In genomic region chr1:19067187-19067911, GRCh38 we compare ENCODE assay signal across 1 cellular context.
A peak's percentile ranks its signal among the peaks of the same experiment; 100 is the strongest.
TF ChIP-seq lines count a peak whose summit lies in the region.

No MANE protein-coding gene starts in this region.

TF ChIP-seq in HEK293, 187 proteins besides CTCF, POLR2A, EP300 and RAD21 (continued from another document):
- TF ChIP-seq ZSCAN5A (tag by site-specific recombination; IDR thresholded peaks at IDR 0.05) (no peak), ZNF677 (tag by site-specific recombination; IDR thresholded peaks at IDR 0.05) (no peak), HOXC10 (CRISPR knock-in tag; IDR thresholded peaks at IDR 0.05) (no peak), ZBTB8A (tag by site-specific recombination; IDR thresholded peaks at IDR 0.05) (peak; percentile 64; the same call in 1 of the 2 replicates), YY1 (tag by site-specific recombination; IDR thresholded peaks at IDR 0.05) (no peak), PRDM10 (tag by site-specific recombination; IDR thresholded peaks at IDR 0.05) (0 out of 2 replicates have a peak, but pooled peaks have one; percentile 7), ZNF155 (tag by site-specific recombination; IDR thresholded peaks at IDR 0.05) (no peak), ZNF548 (tag by site-specific recombination; IDR thresholded peaks at IDR 0.05) (peak; percentile 83; the same call in 1 of the 2 replicates), ZBTB1 (tag by site-specific recombination; IDR thresholded peaks at IDR 0.05) (no peak), SP2 (tag by site-specific recombination; IDR thresholded peaks at IDR 0.05) (no peak), ZNF768 (tag by site-specific recombination; IDR thresholded peaks at IDR 0.05) (peak; percentile 76; the same call in 1 of the 2 replicates), ZNF830 (tag by site-specific recombination; IDR thresholded peaks at IDR 0.05; ENCODE audit: low read depth) (no peak), ZNF600 (tag by site-specific recombination; IDR thresholded peaks at IDR 0.05) (peak; percentile 65), GLIS1 (tag by site-specific recombination; IDR thresholded peaks at IDR 0.05) (0 out of 2 replicates have a peak, but pooled peaks have one; percentile 13), ZSCAN30 (tag by site-specific recombination; IDR thresholded peaks at IDR 0.05) (peak; percentile 50; the same call in 1 of the 2 replicates), ZFP41 (tag by site-specific recombination; IDR thresholded peaks at IDR 0.05; ENCODE audit: borderline replicate concordance) (no peak), ZNF404 (tag by site-specific recombination; IDR thresholded peaks at IDR 0.05) (no peak), ZNF777 (tag by site-specific recombination; IDR thresholded peaks at IDR 0.05; ENCODE audit: borderline replicate concordance) (no peak)
